ENCODE assay signal across 1 cellular context in genomic region chr17:39927101-39927927, GRCh38.
TF ChIP-seq lines count a peak whose summit lies in the region.

LRRC3C (plus strand) TSS chr17:39927732; CDS start chr17:39941524, 13,792 bp downstream.
ORMDL3 (minus strand) TSS chr17:39927601; CDS start chr17:39924203, 3,398 bp downstream.

TF ChIP-seq in HepG2, 621 proteins besides CTCF, POLR2A, EP300 and RAD21 (continued from another document and continues in another):
- TF ChIP-seq ZNF24 (IDR thresholded peaks at IDR 0.05) (no peak), ZSCAN22 (CRISPR knock-in tag; IDR thresholded peaks at IDR 0.05) (0 out of 2 replicates have a peak, but pooled peaks have one; percentile 47), ZNF660 (CRISPR knock-in tag; IDR thresholded peaks at IDR 0.05; ENCODE audit: borderline replicate concordance, low read depth) (no peak), ZNF878 (CRISPR knock-in tag; IDR thresholded peaks at IDR 0.05) (no peak), ZNF839 (CRISPR knock-in tag; IDR thresholded peaks at IDR 0.05; ENCODE audit: borderline replicate concordance) (no peak), ZFP37 (CRISPR knock-in tag; IDR thresholded peaks at IDR 0.05; ENCODE audit: borderline replicate concordance) (no peak), ZSCAN21 (CRISPR knock-in tag; IDR thresholded peaks at IDR 0.05; ENCODE audit: borderline replicate concordance) (0 out of 2 replicates have a peak, but pooled peaks have one; percentile 19), U2AF1 (optimal IDR thresholded peaks at IDR 0.05; ENCODE audit: low read depth, low read length) (no peak), FOXA1 (IDR thresholded peaks at IDR 0.05) (no peak), FOXA1 (CRISPR knock-in tag; IDR thresholded peaks at IDR 0.05) (peak; percentile 68), XBP1 (CRISPR knock-in tag; IDR thresholded peaks at IDR 0.05) (peak; percentile 73; the same call in 1 of the 2 replicates), FOXJ3 (CRISPR knock-in tag; IDR thresholded peaks at IDR 0.05; ENCODE audit: borderline replicate concordance) (peak; percentile 59), ZNF180 (CRISPR knock-in tag; IDR thresholded peaks at IDR 0.05; ENCODE audit: borderline replicate concordance, low read depth) (peak; percentile 90; the same call in 1 of the 2 replicates), ZBTB4 (CRISPR knock-in tag; IDR thresholded peaks at IDR 0.05; ENCODE audit: borderline replicate concordance) (no peak), ZNF619 (CRISPR knock-in tag; IDR thresholded peaks at IDR 0.05) (peak; percentile 29; the same call in 1 of the 2 replicates), FOXP4 (CRISPR knock-in tag; IDR thresholded peaks at IDR 0.05) (peak; percentile 56), HNRNPK (IDR thresholded peaks at IDR 0.05; ENCODE audit: low read depth, low read length, poor library complexity, severe bottlenecking) (peak; percentile 85), KDM6A (CRISPR knock-in tag; IDR thresholded peaks at IDR 0.05; ENCODE audit: low read depth) (no peak), PRDM4 (CRISPR knock-in tag; IDR thresholded peaks at IDR 0.05; ENCODE audit: borderline replicate concordance) (peak; percentile 80; the same call in 1 of the 2 replicates), ZNF629 (CRISPR knock-in tag; conservative IDR thresholded peaks at IDR 0.05) (no peak), THRA (CRISPR knock-in tag; IDR thresholded peaks at IDR 0.05; ENCODE audit: borderline replicate concordance) (peak; percentile 50; the same call in 1 of the 2 replicates), RFXANK (CRISPR knock-in tag; IDR thresholded peaks at IDR 0.05) (0 out of 2 replicates have a peak, but pooled peaks have one; percentile 16), SYNCRIP (IDR thresholded peaks at IDR 0.05; ENCODE audit: insufficient read depth, low read depth, low read length) (no peak), U2AF2 (IDR thresholded peaks at IDR 0.05; ENCODE audit: low read depth, low read length) (no peak), ERF (CRISPR knock-in tag; IDR thresholded peaks at IDR 0.05) (peak; percentile 79), SCMH1 (CRISPR knock-in tag; IDR thresholded peaks at IDR 0.05; ENCODE audit: borderline replicate concordance) (no peak), RAD51 (IDR thresholded peaks at IDR 0.05; ENCODE audit: borderline replicate concordance) (no peak), PAF1 (CRISPR knock-in tag; IDR thresholded peaks at IDR 0.05) (no peak), RFX1 (IDR thresholded peaks at IDR 0.05) (no peak), TBX3 (IDR thresholded peaks at IDR 0.05; ENCODE audit: borderline replicate concordance) (no peak; the same call in 1 of the 2 replicates), FOXM1 (CRISPR knock-in tag; IDR thresholded peaks at IDR 0.05) (no peak), ZSCAN12 (CRISPR knock-in tag; IDR thresholded peaks at IDR 0.05) (no peak; the same call in 1 of the 2 replicates), ZBTB7B (CRISPR knock-in tag; IDR thresholded peaks at IDR 0.05) (no peak), RARA (CRISPR knock-in tag; IDR thresholded peaks at IDR 0.05) (peak; percentile 10; the same call in 1 of the 2 replicates), ARHGAP35 (CRISPR knock-in tag; IDR thresholded peaks at IDR 0.05; ENCODE audit: borderline replicate concordance) (peak; percentile 75), BCL6 (CRISPR knock-in tag; IDR thresholded peaks at IDR 0.05) (no peak), ZMAT3 (CRISPR knock-in tag; conservative IDR thresholded peaks at IDR 0.05) (peak; percentile 94), HDAC6 (IDR thresholded peaks at IDR 0.05; ENCODE audit: low read depth, low read length) (no peak), DMAP1 (CRISPR knock-in tag; IDR thresholded peaks at IDR 0.05) (peak; percentile 70; the same call in 1 of the 2 replicates), PHF20 (CRISPR knock-in tag; IDR thresholded peaks at IDR 0.05) (0 out of 2 replicates have a peak, but pooled peaks have one; percentile 68), HOXA7 (CRISPR knock-in tag; IDR thresholded peaks at IDR 0.05) (no peak)
- TF ChIP-seq, protein P1, sequence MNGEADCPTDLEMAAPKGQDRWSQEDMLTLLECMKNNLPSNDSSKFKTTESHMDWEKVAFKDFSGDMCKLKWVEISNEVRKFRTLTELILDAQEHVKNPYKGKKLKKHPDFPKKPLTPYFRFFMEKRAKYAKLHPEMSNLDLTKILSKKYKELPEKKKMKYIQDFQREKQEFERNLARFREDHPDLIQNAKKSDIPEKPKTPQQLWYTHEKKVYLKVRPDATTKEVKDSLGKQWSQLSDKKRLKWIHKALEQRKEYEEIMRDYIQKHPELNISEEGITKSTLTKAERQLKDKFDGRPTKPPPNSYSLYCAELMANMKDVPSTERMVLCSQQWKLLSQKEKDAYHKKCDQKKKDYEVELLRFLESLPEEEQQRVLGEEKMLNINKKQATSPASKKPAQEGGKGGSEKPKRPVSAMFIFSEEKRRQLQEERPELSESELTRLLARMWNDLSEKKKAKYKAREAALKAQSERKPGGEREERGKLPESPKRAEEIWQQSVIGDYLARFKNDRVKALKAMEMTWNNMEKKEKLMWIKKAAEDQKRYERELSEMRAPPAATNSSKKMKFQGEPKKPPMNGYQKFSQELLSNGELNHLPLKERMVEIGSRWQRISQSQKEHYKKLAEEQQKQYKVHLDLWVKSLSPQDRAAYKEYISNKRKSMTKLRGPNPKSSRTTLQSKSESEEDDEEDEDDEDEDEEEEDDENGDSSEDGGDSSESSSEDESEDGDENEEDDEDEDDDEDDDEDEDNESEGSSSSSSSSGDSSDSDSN (CRISPR knock-in tag; IDR thresholded peaks at IDR 0.05): peak; percentile 62
- TF ChIP-seq, protein P2, sequence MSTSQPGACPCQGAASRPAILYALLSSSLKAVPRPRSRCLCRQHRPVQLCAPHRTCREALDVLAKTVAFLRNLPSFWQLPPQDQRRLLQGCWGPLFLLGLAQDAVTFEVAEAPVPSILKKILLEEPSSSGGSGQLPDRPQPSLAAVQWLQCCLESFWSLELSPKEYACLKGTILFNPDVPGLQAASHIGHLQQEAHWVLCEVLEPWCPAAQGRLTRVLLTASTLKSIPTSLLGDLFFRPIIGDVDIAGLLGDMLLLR (CRISPR knock-in tag; IDR thresholded peaks at IDR 0.05): no peak
- TF ChIP-seq, protein P3, sequence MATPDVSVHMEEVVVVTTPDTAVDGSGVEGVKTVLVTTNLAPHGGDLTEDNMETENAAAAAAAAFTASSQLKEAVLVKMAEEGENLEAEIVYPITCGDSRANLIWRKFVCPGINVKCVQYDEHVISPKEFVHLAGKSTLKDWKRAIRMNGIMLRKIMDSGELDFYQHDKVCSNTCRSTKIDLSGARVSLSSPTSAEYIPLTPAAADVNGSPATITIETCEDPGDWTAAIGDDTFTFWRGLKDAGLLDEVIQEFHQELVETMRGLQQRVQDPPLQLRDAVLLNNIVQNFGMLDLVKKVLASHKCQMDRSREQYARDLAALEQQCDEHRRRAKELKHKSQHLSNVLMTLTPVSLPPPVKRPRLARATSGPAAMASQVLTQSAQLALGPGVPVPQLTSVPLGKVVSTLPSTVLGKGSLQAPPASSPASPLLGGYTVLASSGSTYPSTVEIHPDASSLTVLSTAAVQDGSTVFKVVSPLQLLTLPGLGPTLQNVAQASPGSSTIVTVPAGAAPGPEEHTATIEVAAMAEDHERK (CRISPR knock-in tag; IDR thresholded peaks at IDR 0.05; ENCODE audit: low read depth): peak; percentile 79
- TF ChIP-seq, protein P4, sequence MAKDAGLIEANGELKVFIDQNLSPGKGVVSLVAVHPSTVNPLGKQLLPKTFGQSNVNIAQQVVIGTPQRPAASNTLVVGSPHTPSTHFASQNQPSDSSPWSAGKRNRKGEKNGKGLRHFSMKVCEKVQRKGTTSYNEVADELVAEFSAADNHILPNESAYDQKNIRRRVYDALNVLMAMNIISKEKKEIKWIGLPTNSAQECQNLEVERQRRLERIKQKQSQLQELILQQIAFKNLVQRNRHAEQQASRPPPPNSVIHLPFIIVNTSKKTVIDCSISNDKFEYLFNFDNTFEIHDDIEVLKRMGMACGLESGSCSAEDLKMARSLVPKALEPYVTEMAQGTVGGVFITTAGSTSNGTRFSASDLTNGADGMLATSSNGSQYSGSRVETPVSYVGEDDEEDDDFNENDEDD (CRISPR knock-in tag; IDR thresholded peaks at IDR 0.05; ENCODE audit: borderline replicate concordance): peak; percentile 68
